In genomic region chr1:15538750-15539149, GRCh38 we compare ENCODE assay signal across 13 cellular contexts. TPM values are rescaled to one million over a fixed set of nuclear protein-coding genes. Genes with fewer than 3 reads are reported as not detected.
DNase-seq lines count a peak whose midpoint lies in the region; TF ChIP-seq lines count a peak whose summit lies in the region.
"Had no signal": no experiment of that assay in that cellular context is flagged by ENCODE, and none has a peak within 500 bp of the region (broad histone marks: within the 10 kb centered on the region; RNA-seq: fewer than 3 reads in every experiment).

No MANE protein-coding gene starts in this region.

- H3K4me2 ChIP-seq in PC-9: no peak overlapping the region

- no peaks in the 10 kb centered on the region for H3K4me1 ChIP-seq in PC-9 (replicated peaks; ENCODE audit: insufficient read depth)
- H3K4me1 ChIP-seq: heart left ventricle had no signal

- no TSS peak for BruUV-seq in PC-9 (replicated peaks; lab: Mats Ljungman, UMichigan)

- DNase-seq in DMS 273 (lab: John Stamatoyannopoulos, UW; ENCODE audit: unreplicated experiment): peak; percentile 9
- no peak for DNase-seq in DMS 273 treated with DMSO at 0.1 percent for 48 hours (lab: John Stamatoyannopoulos, UW)
- DNase-seq in DMS79 treated with DMSO at 0.1 percent for 48 hours (lab: John Stamatoyannopoulos, UW): peak; percentile 74
- peak; percentile 87 for DNase-seq in NCI-H2227 treated with DMSO at 0.1 percent for 48 hours (lab: John Stamatoyannopoulos, UW)
- peak; percentile 8 for DNase-seq in choroid plexus epithelial cell (ENCODE audit: low read depth)
- DNase-seq in activated CD8-positive, alpha-beta memory T cell treated with anti-CD3 and anti-CD28 coated beads, Interleukin-2, amount 50 U/mL, for 4 hours: no peak
- no peak for DNase-seq in NCI-H526 treated with DMSO at 0.1 percent for 48 hours (lab: John Stamatoyannopoulos, UW)
- no peak for DNase-seq in PC-9
- DNase-seq: 8988T; heart left ventricle; naive thymus-derived CD8-positive, alpha-beta T cell; NCI-H2029; substantia nigra had no signal

- H3K4me3 ChIP-seq in choroid plexus epithelial cell (ENCODE audit: low read depth, low read length): no peak overlapping the region
- no peak overlapping the region for H3K4me3 ChIP-seq in PC-9
- H3K4me3 ChIP-seq: heart left ventricle had no signal

- CTCF ChIA-PET in PC-9 (lab: Charles Lee): no interaction called here

- H4K20me1 ChIP-seq in PC-9 (ENCODE audit: insufficient read depth): no peaks in the 10 kb centered on the region

- H3F3A ChIP-seq in PC-9 (ENCODE audit: insufficient read depth, low read depth): no peaks in the 10 kb centered on the region

- H3K27ac ChIP-seq in PC-9: no peak overlapping the region
- H3K27ac ChIP-seq: heart left ventricle had no signal

- no peaks in the 10 kb centered on the region for H3K9me3 ChIP-seq in PC-9 (ENCODE audit: insufficient read depth, low read depth)
- H3K9me3 ChIP-seq: heart left ventricle had no signal

- no peaks in the 10 kb centered on the region for H3K27me3 ChIP-seq in PC-9 (ENCODE audit: insufficient read depth, low read depth)
- H3K27me3 ChIP-seq: heart left ventricle had no signal

- H3K36me3 ChIP-seq in PC-9 (ENCODE audit: low read depth): no peaks in the 10 kb centered on the region

- H3K9me2 ChIP-seq in PC-9 (ENCODE audit: insufficient read depth): no peaks in the 10 kb centered on the region

- intact Hi-C loops in PC-9 (cut with micrococcal nuclease; ENCODE audit: unreplicated experiment): no loop called here

- H3K79me2 ChIP-seq in PC-9 (ENCODE audit: low read depth): no peaks in the 10 kb centered on the region

- TF ChIP-seq CTCF in choroid plexus epithelial cell (conservative IDR thresholded peaks at IDR 0.05; ENCODE audit: low read depth, low read length) (no peak), PC-9 (conservative IDR thresholded peaks at IDR 0.05) (no peak)

- POLR2A ChIA-PET in PC-9 (lab: Charles Lee; ENCODE audit: unreplicated experiment): no interaction called here

- H2AFZ ChIP-seq in PC-9: no peak overlapping the region

RNA-seq across cellular contexts. Expression of gene DNAJC16, which starts 12.1 kb away (rescaled TPM):
- 12.0 and 18.8 TPM in 2 replicates for total RNA-seq in PC-9 (2021)

RNA-seq across cellular contexts. Expression of gene CASP9, which starts 14.7 kb away (rescaled TPM):
- 12.4 and 16.6 TPM in 2 replicates for total RNA-seq in PC-9 (2021)

RNA-seq across cellular contexts. Expression of gene AGMAT, which starts 46.1 kb away (rescaled TPM):
- total RNA-seq in PC-9 (2021): 2.7 and 2.9 TPM in 2 replicates

Comparison
In these comparisons a context has a peak if more than half of its experiments do, and no peak if none do; other contexts are left out.
1. DNase-seq: peak in DMS 273 (single experiment), DMS79 treated with DMSO at 0.1 percent for 48 hours (single experiment), NCI-H2227 treated with DMSO at 0.1 percent for 48 hours (single experiment) and choroid plexus epithelial cell (single experiment); none in DMS 273 treated with DMSO at 0.1 percent for 48 hours (single experiment), activated CD8-positive, alpha-beta memory T cell treated with anti-CD3 and anti-CD28 coated beads, Interleukin-2, amount 50 U/mL, for 4 hours (single experiment), NCI-H526 treated with DMSO at 0.1 percent for 48 hours (single experiment) and PC-9 (0 of 2).